In genomic region chr15:89243691-89244511, GRCh38 we compare ENCODE assay signal across 8 cellular contexts. TPM values are rescaled to one million over a fixed set of nuclear protein-coding genes. Genes with fewer than 3 reads are reported as not detected.
A peak's percentile ranks its signal among the peaks of the same experiment; 100 is the strongest.
DNase-seq lines count a peak whose midpoint lies in the region; ATAC-seq and TF ChIP-seq lines count a peak whose summit lies in the region.

TSS of gene FANCI (plus strand) at chr15:89243979. CDS start at chr15:89247648, 3,669 bp downstream.

- ATAC-seq in GM19328 (IDR thresholded peaks at IDR 0.05; ENCODE audit: unreplicated experiment) = peak; percentile 93
- peak; percentile 91 for ATAC-seq in HG03520 (IDR thresholded peaks at IDR 0.05; ENCODE audit: unreplicated experiment)
- ATAC-seq in left lung = peak; percentile 99

- DNase-seq in NCI-H526 treated with DMSO at 0.1 percent for 48 hours (lab: John Stamatoyannopoulos, UW) (peak; percentile 89), dedifferentiated amniotic fluid mesenchymal stem cell (ENCODE audit: extremely low spot score) (peak; percentile 85), left lung (peak; percentile 97 to 99)
- peak; percentile 96 for DNase-seq in activated CD4-positive, alpha-beta T cell treated with anti-CD3 and anti-CD28 coated beads, Interleukin-2, amount 10 ng/mL, durations not matched to agents 7 days and 5 days
- peak; percentile 98 for DNase-seq in stimulated activated CD4-positive, alpha-beta T cell treated with anti-CD3 and anti-CD28 coated beads, Interleukin-2, amount 100 ng/mL, for 48 hours

- intact Hi-C loops in left lung (cut with DNase I) = no loop called here

- peaks cover 36% of the 10 kb centered on the region for H3K36me3 Mint-ChIP-seq in activated CD4-positive, alpha-beta T cell treated with anti-CD3 and anti-CD28 coated beads, Interleukin-2, amount 10 ng/mL, durations not matched to agents 7 days and 5 days (ENCODE audit: low read depth)

- peaks cover 39% of the 10 kb centered on the region for H3K4me1 Mint-ChIP-seq in activated CD4-positive, alpha-beta T cell treated with anti-CD3 and anti-CD28 coated beads, Interleukin-2, amount 10 ng/mL, durations not matched to agents 7 days and 5 days

- H3K9me3 Mint-ChIP-seq in activated CD4-positive, alpha-beta T cell treated with anti-CD3 and anti-CD28 coated beads, Interleukin-2, amount 10 ng/mL, durations not matched to agents 7 days and 5 days = no peaks in the 10 kb centered on the region

- H3K27me3 Mint-ChIP-seq in activated CD4-positive, alpha-beta T cell treated with anti-CD3 and anti-CD28 coated beads, Interleukin-2, amount 10 ng/mL, durations not matched to agents 7 days and 5 days = peaks cover 8% of the 10 kb centered on the region

- CTCF ChIA-PET in activated CD4-positive, alpha-beta T cell treated with anti-CD3 and anti-CD28 coated beads, Interleukin-2, amount 10 ng/mL, durations not matched to agents 7 days and 5 days (lab: Charles Lee) = interaction anchor here (0.5 to 2.5 kb wide), 11 partner anchors 8 to 190 kb away, joined by 3 to 8 read pairs (median 3); no protein-coding TSS in a partner anchor

- H3K27ac Mint-ChIP-seq in activated CD4-positive, alpha-beta T cell treated with anti-CD3 and anti-CD28 coated beads, Interleukin-2, amount 10 ng/mL, durations not matched to agents 7 days and 5 days = peak within 1 kb of the TSS; percentile 93

- POLR2A ChIA-PET in activated CD4-positive, alpha-beta T cell treated with anti-CD3 and anti-CD28 coated beads, Interleukin-2, amount 10 ng/mL, durations not matched to agents 7 days and 5 days (lab: Charles Lee) = interaction anchor here (1.3 to 1.4 kb wide), 2 partner anchors 30 to 37 kb away, joined by 3 to 4 read pairs; no protein-coding TSS in a partner anchor

- TF ChIP-seq CTCF in C4-2B (conservative IDR thresholded peaks at IDR 0.05) (peak; percentile 83), left lung (IDR thresholded peaks at IDR 0.05) (no peak)

- H3K36me3 ChIP-seq in left lung = no peaks in the 10 kb centered on the region

- H3K27me3 ChIP-seq in left lung = no peaks in the 10 kb centered on the region

- peak within 1 kb of the TSS; percentile 93 for H3K4me3 Mint-ChIP-seq in activated CD4-positive, alpha-beta T cell treated with anti-CD3 and anti-CD28 coated beads, Interleukin-2, amount 10 ng/mL, durations not matched to agents 7 days and 5 days

- H3K27ac ChIP-seq in C4-2B = peak within 1 kb of the TSS; percentile 79
- H3K27ac ChIP-seq in left lung = peak within 1 kb of the TSS in 1 of 2 donors; percentile 76

- peaks cover 6 to 15% of the 10 kb centered on the region in 2 donors for H3K4me1 ChIP-seq in left lung

- no peaks in the 10 kb centered on the region for H3K9me3 ChIP-seq in left lung

- peak within 1 kb of the TSS; percentile 62 to 76 for H3K4me3 ChIP-seq in left lung

RNA-seq across cellular contexts. Expression of gene FANCI, which starts in this region (rescaled TPM):
- total RNA-seq in activated CD4-positive, alpha-beta T cell treated with anti-CD3 and anti-CD28 coated beads, Interleukin-2, amount 10 ng/mL, durations not matched to agents 7 days and 5 days = 100 to 1,000 TPM; 203 to 210 TPM
- total RNA-seq in left lung = 10 to 100 TPM; 19.8 to 23.7 TPM

Comparison
In these comparisons a context has a peak if more than half of its experiments do, and no peak if none do; other contexts are left out.
1. RNA of gene FANCI (total RNA-seq): 203 to 210 TPM in activated CD4-positive, alpha-beta T cell treated with anti-CD3 and anti-CD28 coated beads, Interleukin-2, amount 10 ng/mL, durations not matched to agents 7 days and 5 days; 19.8 to 23.7 TPM in left lung; every median in the first group is over 4 times any median in the second.
2. Peak in every context shown above with its lines, with median percentiles within 50 percentile points of each other: ATAC-seq and DNase-seq.